Comparison of ENCODE assay signal across 19 cellular contexts in genomic region chr5:169707714-169708113, GRCh38.
A peak's percentile ranks its signal among the peaks of the same experiment; 100 is the strongest.
DNase-seq lines count a peak whose midpoint lies in the region; ATAC-seq and TF ChIP-seq lines count a peak whose summit lies in the region.
"Had no signal": no experiment of that assay in that cellular context is flagged by ENCODE, and none has a peak within 500 bp of the region (broad histone marks: within the 10 kb centered on the region; RNA-seq: fewer than 3 reads in every experiment).

No MANE protein-coding gene starts in this region.

- peaks cover 100% of the 10 kb centered on the region for H3K36me3 Mint-ChIP-seq in stimulated activated effector memory CD8-positive, alpha-beta T cell treated with anti-CD3 and anti-CD28 coated beads, Interleukin-12 subunit alpha, Interleukin-12 subunit beta, amount 100 ng/mL, for 72 hours
- peaks cover 25% of the 10 kb centered on the region for H3K36me3 Mint-ChIP-seq in natural killer cell

- intact Hi-C loops in Right ventricle myocardium inferior (cut with DNase I), result loop anchor here (2.0 to 10.0 kb wide), 2 partner anchors 273 to 477 kb away; partner anchors contain the start of gene INSYN2B
- intact Hi-C loops in cardiac septum (cut with DNase I), result no loop called here
- intact Hi-C loops in natural killer cell (cut with micrococcal nuclease), result no loop called here

- no peak for TF ChIP-seq CTCF in natural killer cell (IDR thresholded peaks at IDR 0.05)
- TF ChIP-seq CTCF in omental fat pad (IDR thresholded peaks at IDR 0.05), result no peak

- no peaks in the 10 kb centered on the region for H3K9me3 Mint-ChIP-seq in stimulated activated effector memory CD8-positive, alpha-beta T cell treated with anti-CD3 and anti-CD28 coated beads, Interleukin-12 subunit alpha, Interleukin-12 subunit beta, amount 100 ng/mL, for 72 hours
- no peaks in the 10 kb centered on the region for H3K9me3 Mint-ChIP-seq in natural killer cell
- H3K9me3 Mint-ChIP-seq: T-helper 2 cell treated with Interferon-gamma antibody and Interleukin-4, amounts not matched to agents 5 μg/mL and 100 μg/mL, for 36 hours had no signal

- peak overlapping the region; percentile 27 for H3K27ac Mint-ChIP-seq in stimulated activated effector memory CD8-positive, alpha-beta T cell treated with anti-CD3 and anti-CD28 coated beads, Interleukin-12 subunit alpha, Interleukin-12 subunit beta, amount 100 ng/mL, for 72 hours
- H3K27ac Mint-ChIP-seq in natural killer cell, result peak overlapping the region in 1 of 2 donors; percentile 43
- H3K27ac Mint-ChIP-seq: activated CD8-positive, alpha-beta memory T cell treated with anti-CD3 and anti-CD28 coated beads, Interleukin-2, amount 10 ng/mL, durations not matched to agents 7 days and 5 days had no signal

- no peaks in the 10 kb centered on the region for H3K27me3 Mint-ChIP-seq in natural killer cell (ENCODE audit: low read depth in 2 of 2)
- H3K27me3 Mint-ChIP-seq: activated CD8-positive, alpha-beta memory T cell treated with anti-CD3 and anti-CD28 coated beads, Interleukin-2, amount 10 ng/mL, durations not matched to agents 7 days and 5 days had no signal

- ATAC-seq in Right ventricle myocardium inferior (peak; percentile 24), GM21576 (IDR thresholded peaks at IDR 0.05; ENCODE audit: unreplicated experiment) (no peak), natural killer cell (no peak), omental fat pad (ENCODE audit: low FRiP score) (no peak)
- ATAC-seq in stimulated activated effector memory CD8-positive, alpha-beta T cell treated with anti-CD3 and anti-CD28 coated beads, Interleukin-12 subunit alpha, Interleukin-12 subunit beta, amount 100 ng/mL, for 72 hours, result no peak
- ATAC-seq: activated CD8-positive, alpha-beta memory T cell treated with anti-CD3 and anti-CD28 coated beads, Interleukin-2, amount 10 ng/mL, durations not matched to agents 7 days and 5 days; GM12878; stimulated activated naive CD8-positive, alpha-beta T cell treated with anti-CD3 and anti-CD28 coated beads, Interleukin-15, Interleukin-2, amounts not matched to agents 100 U/mL and 50 U/mL, for 24 hours had no signal

- H3K4me3 Mint-ChIP-seq in stimulated activated effector memory CD8-positive, alpha-beta T cell treated with anti-CD3 and anti-CD28 coated beads, Interleukin-12 subunit alpha, Interleukin-12 subunit beta, amount 100 ng/mL, for 72 hours, result no peak overlapping the region
- H3K4me3 Mint-ChIP-seq in natural killer cell, result no peak overlapping the region
- H3K4me3 Mint-ChIP-seq: activated CD8-positive, alpha-beta memory T cell treated with anti-CD3 and anti-CD28 coated beads, Interleukin-2, amount 10 ng/mL, durations not matched to agents 7 days and 5 days; T-helper 2 cell treated with Interferon-gamma antibody and Interleukin-4, amounts not matched to agents 5 μg/mL and 100 μg/mL, for 36 hours had no signal

- H3K4me1 Mint-ChIP-seq in stimulated activated effector memory CD8-positive, alpha-beta T cell treated with anti-CD3 and anti-CD28 coated beads, Interleukin-12 subunit alpha, Interleukin-12 subunit beta, amount 100 ng/mL, for 72 hours, result peaks cover 43% of the 10 kb centered on the region
- peaks cover 0 to 4% of the 10 kb centered on the region in 2 donors for H3K4me1 Mint-ChIP-seq in natural killer cell

- DNase-seq in Right ventricle myocardium inferior (ENCODE audit: missing footprints), result no peak
- DNase-seq in cardiac septum (ENCODE audit: low spot score), result no peak
- DNase-seq in SW480 (ENCODE audit: low spot score), result peak; percentile 11
- peak; percentile 82 for DNase-seq in left kidney (ENCODE audit: low read depth, low spot score)
- DNase-seq in stimulated activated effector memory CD8-positive, alpha-beta T cell treated with anti-CD3 and anti-CD28 coated beads, Interleukin-12 subunit alpha, Interleukin-12 subunit beta, amount 100 ng/mL, for 72 hours (ENCODE audit: low spot score in 2 of 2), result no peak
- DNase-seq in natural killer cell, result no peak
- DNase-seq in omental fat pad (ENCODE audit: low spot score), result no peak
- DNase-seq: activated CD4-positive, alpha-beta T cell treated with anti-CD3 and anti-CD28 coated beads for 4 hours; activated CD8-positive, alpha-beta memory T cell treated with anti-CD3 and anti-CD28 coated beads, Interleukin-2, amount 10 ng/mL, durations not matched to agents 7 days and 5 days; Calu3; cerebellar nuclear complex; glutamatergic neuron; kidney; lower lobe of right lung; stimulated activated naive CD8-positive, alpha-beta T cell treated with anti-CD3 and anti-CD28 coated beads, Interleukin-15, Interleukin-2, amounts not matched to agents 100 U/mL and 50 U/mL, for 24 hours; testis had no signal

Comparison
In these comparisons a context has a peak if more than half of its experiments do, and no peak if none do; other contexts are left out.
1. DNase-seq: peak in SW480 (single experiment) and left kidney (single experiment); none in Right ventricle myocardium inferior (single experiment), cardiac septum (single experiment), stimulated activated effector memory CD8-positive, alpha-beta T cell treated with anti-CD3 and anti-CD28 coated beads, Interleukin-12 subunit alpha, Interleukin-12 subunit beta, amount 100 ng/mL, for 72 hours (0 of 2), natural killer cell (single experiment) and omental fat pad (single experiment).